ENCODE assay signal across 11 cellular contexts in the genomic region with DNA sequence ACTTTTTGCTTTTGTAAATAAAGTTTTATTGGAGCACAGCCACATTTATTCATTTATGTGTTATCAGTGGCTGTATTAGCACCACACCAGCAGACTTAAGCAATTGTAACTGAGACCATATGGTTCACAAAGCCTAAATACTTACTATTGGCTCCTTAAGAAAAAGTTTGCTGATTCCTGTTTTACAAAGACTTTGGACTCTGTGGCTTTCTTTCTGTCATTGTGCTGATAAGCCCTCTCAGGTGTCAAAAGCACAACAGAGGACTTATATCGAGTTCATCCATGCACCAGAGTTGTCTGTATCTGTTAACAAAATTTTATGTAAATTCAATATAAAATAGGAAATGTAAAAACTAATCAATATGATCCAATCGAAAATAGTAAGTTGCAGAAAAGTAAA. TPM values are rescaled to one million over a fixed set of nuclear protein-coding genes. Genes with fewer than 3 reads are reported as not detected.
"Had no signal": no experiment of that assay in that cellular context is flagged by ENCODE, and none has a peak within 500 bp of the region (broad histone marks: within the 10 kb centered on the region; RNA-seq: fewer than 3 reads in every experiment).

No MANE protein-coding gene starts in this region.

- H2AFZ ChIP-seq: GM23248 had no signal

- FAIRE-seq: H1, HepG2, K562 had no signal

- DNase-seq: GM23248, H7, HFFc6, IMR-90, KG1 had no signal

- H3K4me3 Mint-ChIP-seq: HFFc6 had no signal

- H3K27ac Mint-ChIP-seq: HFFc6 had no signal

- H3K36me3 ChIP-seq: HAP-1 had no signal

- ATAC-seq: HCT116, HepG2, K562 had no signal

- H3K4me3 ChIP-seq: GM23248, HAP-1, K562 had no signal

- H3K9me3 ChIP-seq: HAP-1 had no signal

- H3K9ac ChIP-seq: GM23248 had no signal

- H3K27ac ChIP-seq: GM23248, HL-60 had no signal

- H3K4me1 ChIP-seq: HAP-1 had no signal

RNA-seq across cellular contexts. Expression of gene PCSK5, which starts 55.6 kb away (rescaled TPM):
- total RNA-seq: K562 had no signal
- polyA plus RNA-seq: K562 had no signal
